In genomic region chr19:53900191-53900860, GRCh38 we compare ENCODE assay signal across 39 cellular contexts. TPM values are rescaled to one million over a fixed set of nuclear protein-coding genes. Genes with fewer than 3 reads are reported as not detected.
"Had no signal": no experiment of that assay in that cellular context is flagged by ENCODE, and none has a peak within 500 bp of the region (broad histone marks: within the 10 kb centered on the region; RNA-seq: fewer than 3 reads in every experiment).

No MANE protein-coding gene starts in this region.

- H3K4me3 ChIP-seq: ascending aorta, cardiac muscle cell had no signal

- DNase-seq: activated B cell treated with CpG ODN at 0.5 μM for 24 hours; activated CD4-positive, alpha-beta memory T cell treated with anti-CD3 and anti-CD28 coated beads for 36 hours; activated CD4-positive, alpha-beta T cell treated with anti-CD3 and anti-CD28 coated beads for 4 hours; activated CD4-positive, alpha-beta T cell treated with anti-CD3 and anti-CD28 coated beads, Interleukin-2, amount 10 ng/mL, durations not matched to agents 24 days and 14 days; activated CD4-positive, alpha-beta T cell treated with anti-CD3 and anti-CD28 coated beads, Interleukin-2, amount 50 U/mL, for 1 hour; activated CD4-positive, CD25-positive, alpha-beta regulatory T cell treated with anti-CD3 and anti-CD28 coated beads, Interleukin-2, amount 50 U/mL, for 72 hours; activated CD8-positive, alpha-beta memory T cell treated with anti-CD3 and anti-CD28 coated beads, Interleukin-2, amount 50 U/mL, for 4 hours; activated CD8-positive, alpha-beta T cell treated with anti-CD3 and anti-CD28 coated beads for 36 hours; activated gamma-delta T cell; activated naive CD4-positive, alpha-beta T cell treated with anti-CD3 and anti-CD28 coated beads, Interleukin-2, amount 10 ng/mL, durations not matched to agents 7 days and 5 days; activated naive CD4-positive, alpha-beta T cell treated with Interleukin-2 at 50 U/mL for 16 hours; activated naive CD8-positive, alpha-beta T cell treated with anti-CD3 and anti-CD28 coated beads, Interleukin-2, amount 10 ng/mL, durations not matched to agents 7 days and 5 days; activated naive CD8-positive, alpha-beta T cell treated with anti-CD3 and anti-CD28 coated beads, Interleukin-2, amount 50 U/mL, for 24 hours; activated T-cell treated with anti-CD3 and anti-CD28 coated beads for 4 hours; activated T-cell treated with anti-CD3 and anti-CD28 coated beads, Interleukin-2, amount 50 U/mL, for 1 hour; activated T-cell treated with anti-CD3 and anti-CD28 coated beads, Interleukin-2, amount 50 U/mL, for 4 hours; activated T-cell treated with anti-CD3 and anti-CD28 coated beads, Interleukin-2, amount 50 U/mL, for 72 hours; amygdala; anterior cingulate cortex; caudate nucleus; cerebellar nuclear complex; T-helper 1 cell; T-helper 2 cell; T-helper 9 cell had no signal

- H3K4me1 ChIP-seq: ascending aorta had no signal

- ATAC-seq: activated CD8-positive, alpha-beta T cell treated with anti-CD3 and anti-CD28 coated beads for 36 hours; activated naive CD8-positive, alpha-beta T cell treated with anti-CD3 and anti-CD28 coated beads, Interleukin-2, amount 50 U/mL, for 24 hours; activated T-cell treated with anti-CD3 and anti-CD28 coated beads, Interleukin-2, amount 50 U/mL, for 4 hours; activated T-cell treated with anti-CD3 and anti-CD28 coated beads, Interleukin-2, amount 50 U/mL, for 72 hours; activated T-helper 17 cell treated with anti-CD3 and anti-CD28 coated beads, Interleukin-2, amount 50 U/mL, for 72 hours had no signal

- H3K27ac Mint-ChIP-seq: activated B cell treated with CpG ODN at 0.5 μM for 24 hours; activated CD4-positive, alpha-beta memory T cell treated with anti-CD3 and anti-CD28 coated beads for 36 hours; activated CD4-positive, alpha-beta T cell treated with anti-CD3 and anti-CD28 coated beads, Interleukin-2, amount 10 ng/mL, durations not matched to agents 24 days and 14 days; activated CD8-positive, alpha-beta T cell treated with anti-CD3 and anti-CD28 coated beads for 36 hours; activated naive CD4-positive, alpha-beta T cell treated with anti-CD3 and anti-CD28 coated beads, Interleukin-2, amount 10 ng/mL, durations not matched to agents 7 days and 5 days; activated naive CD4-positive, alpha-beta T cell treated with anti-CD3 and anti-CD28 coated beads, Interleukin-2, amount 50 U/mL, for 24 hours; activated naive CD8-positive, alpha-beta T cell; activated naive CD8-positive, alpha-beta T cell treated with anti-CD3 and anti-CD28 coated beads, Interleukin-2, amount 10 ng/mL, durations not matched to agents 7 days and 5 days; activated naive CD8-positive, alpha-beta T cell treated with anti-CD3 and anti-CD28 coated beads, Interleukin-2, amount 50 U/mL, for 24 hours; activated T-cell treated with anti-CD3 and anti-CD28 coated beads, Interleukin-2, amount 50 U/mL, for 72 hours; activated T-helper 1 cell treated with anti-CD3 and anti-CD28 coated beads, Interleukin-12 subunit alpha, Interleukin-12 subunit beta, Interleukin-2, Interleukin-4 antibody, amounts not matched to agents 30 ng/mL and 10 ng/mL and 1 ng/mL, durations not matched to agents 14 hours and 24 hours and 36 hours; activated T-helper 17 cell treated with anti-CD3 and anti-CD28 coated beads, Interleukin-2, amount 50 U/mL, for 72 hours; brain; T-helper 1 cell treated with Interleukin-12 subunit alpha and Interleukin-12 subunit beta and Interleukin-4 antibody, amounts not matched to agents 30 μg/mL and 1 μg/mL, for 36 hours; T-helper 2 cell treated with Interferon-gamma antibody and Interleukin-4, amounts not matched to agents 5 μg/mL and 100 μg/mL, for 36 hours had no signal

- H3K27me3 ChIP-seq: ascending aorta had no signal

- H3K4me3 Mint-ChIP-seq: activated B cell treated with CpG ODN at 0.5 μM for 24 hours; activated CD4-positive, alpha-beta memory T cell treated with anti-CD3 and anti-CD28 coated beads for 36 hours; activated CD4-positive, alpha-beta T cell treated with anti-CD3 and anti-CD28 coated beads, Interleukin-2, amount 10 ng/mL, durations not matched to agents 24 days and 14 days; activated CD8-positive, alpha-beta T cell treated with anti-CD3 and anti-CD28 coated beads for 36 hours; activated naive CD4-positive, alpha-beta T cell treated with anti-CD3 and anti-CD28 coated beads, Interleukin-2, amount 10 ng/mL, durations not matched to agents 7 days and 5 days; activated naive CD4-positive, alpha-beta T cell treated with anti-CD3 and anti-CD28 coated beads, Interleukin-2, amount 50 U/mL, for 24 hours; activated naive CD8-positive, alpha-beta T cell; activated naive CD8-positive, alpha-beta T cell treated with anti-CD3 and anti-CD28 coated beads, Interleukin-2, amount 10 ng/mL, durations not matched to agents 7 days and 5 days; activated naive CD8-positive, alpha-beta T cell treated with anti-CD3 and anti-CD28 coated beads, Interleukin-2, amount 50 U/mL, for 24 hours; activated T-cell treated with anti-CD3 and anti-CD28 coated beads, Interleukin-2, amount 50 U/mL, for 4 hours; activated T-cell treated with anti-CD3 and anti-CD28 coated beads, Interleukin-2, amount 50 U/mL, for 72 hours; activated T-helper 1 cell treated with anti-CD3 and anti-CD28 coated beads, Interleukin-12 subunit alpha, Interleukin-12 subunit beta, Interleukin-2, Interleukin-4 antibody, amounts not matched to agents 30 ng/mL and 10 ng/mL and 1 ng/mL, durations not matched to agents 14 hours and 24 hours and 36 hours; activated T-helper 17 cell treated with anti-CD3 and anti-CD28 coated beads, Interleukin-2, amount 50 U/mL, for 72 hours; central memory CD8-positive, alpha-beta T cell; T-helper 1 cell treated with Interleukin-12 subunit alpha and Interleukin-12 subunit beta and Interleukin-4 antibody, amounts not matched to agents 30 μg/mL and 1 μg/mL, for 36 hours; T-helper 2 cell treated with Interferon-gamma antibody and Interleukin-4, amounts not matched to agents 5 μg/mL and 100 μg/mL, for 36 hours had no signal

- H3K9me3 Mint-ChIP-seq: activated B cell treated with CpG ODN at 0.5 μM for 24 hours; activated CD4-positive, alpha-beta memory T cell treated with anti-CD3 and anti-CD28 coated beads for 36 hours; activated CD4-positive, alpha-beta T cell treated with anti-CD3 and anti-CD28 coated beads, Interleukin-2, amount 10 ng/mL, durations not matched to agents 24 days and 14 days; activated CD8-positive, alpha-beta T cell treated with anti-CD3 and anti-CD28 coated beads for 36 hours; activated naive CD4-positive, alpha-beta T cell treated with anti-CD3 and anti-CD28 coated beads, Interleukin-2, amount 10 ng/mL, durations not matched to agents 7 days and 5 days; activated naive CD4-positive, alpha-beta T cell treated with anti-CD3 and anti-CD28 coated beads, Interleukin-2, amount 50 U/mL, for 24 hours; activated naive CD8-positive, alpha-beta T cell treated with anti-CD3 and anti-CD28 coated beads, Interleukin-2, amount 10 ng/mL, durations not matched to agents 7 days and 5 days; activated naive CD8-positive, alpha-beta T cell treated with anti-CD3 and anti-CD28 coated beads, Interleukin-2, amount 50 U/mL, for 24 hours; activated T-cell treated with anti-CD3 and anti-CD28 coated beads, Interleukin-2, amount 50 U/mL, for 4 hours; activated T-cell treated with anti-CD3 and anti-CD28 coated beads, Interleukin-2, amount 50 U/mL, for 72 hours; activated T-helper 1 cell treated with anti-CD3 and anti-CD28 coated beads, Interleukin-12 subunit alpha, Interleukin-12 subunit beta, Interleukin-2, Interleukin-4 antibody, amounts not matched to agents 30 ng/mL and 10 ng/mL and 1 ng/mL, durations not matched to agents 14 hours and 24 hours and 36 hours; T-helper 1 cell treated with Interleukin-12 subunit alpha and Interleukin-12 subunit beta and Interleukin-4 antibody, amounts not matched to agents 30 μg/mL and 1 μg/mL, for 36 hours; T-helper 2 cell treated with Interferon-gamma antibody and Interleukin-4, amounts not matched to agents 5 μg/mL and 100 μg/mL, for 36 hours had no signal

- H3K36me3 Mint-ChIP-seq: activated CD4-positive, alpha-beta memory T cell treated with anti-CD3 and anti-CD28 coated beads for 36 hours; activated naive CD4-positive, alpha-beta T cell treated with anti-CD3 and anti-CD28 coated beads, Interleukin-2, amount 10 ng/mL, durations not matched to agents 7 days and 5 days; activated naive CD8-positive, alpha-beta T cell; activated naive CD8-positive, alpha-beta T cell treated with anti-CD3 and anti-CD28 coated beads, Interleukin-2, amount 10 ng/mL, durations not matched to agents 7 days and 5 days had no signal

- H3K36me3 ChIP-seq: ascending aorta, cardiac muscle cell had no signal

- H3K4me1 Mint-ChIP-seq: activated naive CD4-positive, alpha-beta T cell treated with anti-CD3 and anti-CD28 coated beads, Interleukin-2, amount 50 U/mL, for 24 hours had no signal

- H3K27ac ChIP-seq: ascending aorta, cardiac muscle cell, VCaP had no signal

- H3K9me3 ChIP-seq: ascending aorta had no signal

RNA-seq across cellular contexts. Expression of gene CACNG7, which starts 8.8 kb away (rescaled TPM):
- total RNA-seq: activated B cell treated with CpG ODN at 0.5 μM for 24 hours; activated CD4-positive, alpha-beta memory T cell treated with anti-CD3 and anti-CD28 coated beads for 36 hours; activated CD4-positive, alpha-beta T cell treated with anti-CD3 and anti-CD28 coated beads, Interleukin-2, amount 10 ng/mL, durations not matched to agents 24 days and 14 days; activated CD8-positive, alpha-beta memory T cell treated with anti-CD3 and anti-CD28 coated beads for 36 hours; activated CD8-positive, alpha-beta T cell treated with anti-CD3 and anti-CD28 coated beads for 36 hours; activated naive CD8-positive, alpha-beta T cell treated with anti-CD3 and anti-CD28 coated beads, Interleukin-2, amount 10 ng/mL, durations not matched to agents 7 days and 5 days; activated T-cell treated with anti-CD3 and anti-CD28 coated beads, Interleukin-2, amount 50 U/mL, for 4 hours; activated T-cell treated with anti-CD3 and anti-CD28 coated beads, Interleukin-2, amount 50 U/mL, for 72 hours; activated T-helper 1 cell treated with anti-CD3 and anti-CD28 coated beads, Interleukin-12 subunit alpha, Interleukin-12 subunit beta, Interleukin-2, Interleukin-4 antibody, amounts not matched to agents 30 ng/mL and 10 ng/mL and 1 ng/mL, durations not matched to agents 14 hours and 24 hours and 36 hours; activated T-helper 17 cell treated with anti-CD3 and anti-CD28 coated beads, Interleukin-2, amount 50 U/mL, for 72 hours; ascending aorta; bronchial epithelial cell; chondrocyte had no signal
- polyA plus RNA-seq: adipose tissue had no signal

RNA-seq across cellular contexts. Expression of gene PRKCG, which starts 18.3 kb away (rescaled TPM):
- total RNA-seq: activated B cell treated with CpG ODN at 0.5 μM for 24 hours; activated CD4-positive, alpha-beta memory T cell treated with anti-CD3 and anti-CD28 coated beads for 36 hours; activated CD4-positive, alpha-beta T cell treated with anti-CD3 and anti-CD28 coated beads, Interleukin-2, amount 10 ng/mL, durations not matched to agents 24 days and 14 days; activated CD8-positive, alpha-beta memory T cell treated with anti-CD3 and anti-CD28 coated beads for 36 hours; activated naive CD8-positive, alpha-beta T cell treated with anti-CD3 and anti-CD28 coated beads, Interleukin-2, amount 10 ng/mL, durations not matched to agents 7 days and 5 days; activated T-cell treated with anti-CD3 and anti-CD28 coated beads, Interleukin-2, amount 50 U/mL, for 4 hours; activated T-cell treated with anti-CD3 and anti-CD28 coated beads, Interleukin-2, amount 50 U/mL, for 72 hours; activated T-helper 1 cell treated with anti-CD3 and anti-CD28 coated beads, Interleukin-12 subunit alpha, Interleukin-12 subunit beta, Interleukin-2, Interleukin-4 antibody, amounts not matched to agents 30 ng/mL and 10 ng/mL and 1 ng/mL, durations not matched to agents 14 hours and 24 hours and 36 hours; activated T-helper 17 cell treated with anti-CD3 and anti-CD28 coated beads, Interleukin-2, amount 50 U/mL, for 72 hours; ascending aorta; bronchial epithelial cell had no signal
